Comparison of ENCODE assay signal across 17 cellular contexts in genomic region chr11:92979176-92979575, GRCh38. TPM values are rescaled to one million over a fixed set of nuclear protein-coding genes. Genes with fewer than 3 reads are reported as not detected.
DNase-seq lines count a peak whose midpoint lies in the region; ATAC-seq, FAIRE-seq and TF ChIP-seq lines count a peak whose summit lies in the region.
"Had no signal": no experiment of that assay in that cellular context is flagged by ENCODE, and none has a peak within 500 bp of the region (broad histone marks: within the 10 kb centered on the region; RNA-seq: fewer than 3 reads in every experiment).

No MANE protein-coding gene starts in this region.

- H3K9me3 ChIP-seq in osteoblast (ENCODE audit: low read depth, low read length) (no peaks in the 10 kb centered on the region), SJCRH30 (replicated peaks) (no peaks in the 10 kb centered on the region)

- H3K27me3 Mint-ChIP-seq in chondrocyte (ENCODE audit: low read depth) = no peaks in the 10 kb centered on the region
- H3K27me3 Mint-ChIP-seq in activated CD4-positive, alpha-beta memory T cell treated with anti-CD3 and anti-CD28 coated beads, Interleukin-2, amount 10 ng/mL, durations not matched to agents 7 days and 5 days = peaks cover 3% of the 10 kb centered on the region

- no peak overlapping the region for H3K4me3 Mint-ChIP-seq in chondrocyte (ENCODE audit: unreplicated experiment)
- H3K4me3 Mint-ChIP-seq in activated CD4-positive, alpha-beta memory T cell treated with anti-CD3 and anti-CD28 coated beads, Interleukin-2, amount 10 ng/mL, durations not matched to agents 7 days and 5 days = no peak overlapping the region
- H3K4me3 Mint-ChIP-seq: activated CD8-positive, alpha-beta T cell treated with anti-CD3 and anti-CD28 coated beads, Interleukin-2, amount 10 ng/mL, durations not matched to agents 7 days and 5 days; CD4-positive, alpha-beta memory T cell; neural crest cell; stimulated activated naive CD8-positive, alpha-beta T cell treated with anti-CD3 and anti-CD28 coated beads, Interleukin-15, amount 100 ng/mL, for 72 hours had no signal

- H2AFZ ChIP-seq in osteoblast (ENCODE audit: low read length) = no peak overlapping the region

- CTCF ChIA-PET in activated CD4-positive, alpha-beta memory T cell treated with anti-CD3 and anti-CD28 coated beads, Interleukin-2, amount 10 ng/mL, durations not matched to agents 7 days and 5 days (lab: Charles Lee) = no interaction called here

- no peaks in the 10 kb centered on the region for H3K36me3 ChIP-seq in osteoblast (ENCODE audit: insufficient read depth, low read length)
- no peaks in the 10 kb centered on the region for H3K36me3 ChIP-seq in SJCRH30

- H3K4me1 ChIP-seq in osteoblast (ENCODE audit: insufficient read depth, low read length) (peaks cover 14% of the 10 kb centered on the region), SJCRH30 (no peaks in the 10 kb centered on the region)

- peak; percentile 42 for FAIRE-seq in RCC 7860 (lab: Jason Lieb, UNC)
- FAIRE-seq: A204.1 had no signal

- POLR2A ChIA-PET in activated CD4-positive, alpha-beta memory T cell treated with anti-CD3 and anti-CD28 coated beads, Interleukin-2, amount 10 ng/mL, durations not matched to agents 7 days and 5 days (lab: Charles Lee) = no interaction called here

- H4K20me1 ChIP-seq in osteoblast (ENCODE audit: insufficient read depth, low read length) = no peaks in the 10 kb centered on the region

- H3K9me3 Mint-ChIP-seq in chondrocyte (ENCODE audit: low read depth) = no peaks in the 10 kb centered on the region
- H3K9me3 Mint-ChIP-seq in activated CD4-positive, alpha-beta memory T cell treated with anti-CD3 and anti-CD28 coated beads, Interleukin-2, amount 10 ng/mL, durations not matched to agents 7 days and 5 days = peaks cover 5% of the 10 kb centered on the region
- H3K9me3 Mint-ChIP-seq: CD4-positive, alpha-beta memory T cell had no signal

- H3K27me3 ChIP-seq in osteoblast (ENCODE audit: insufficient read depth, low read length) (peaks cover 3% of the 10 kb centered on the region), SJCRH30 (no peaks in the 10 kb centered on the region)

- H3K27ac Mint-ChIP-seq in chondrocyte (ENCODE audit: unreplicated experiment) = peak overlapping the region; percentile 66
- no peak overlapping the region for H3K27ac Mint-ChIP-seq in activated CD4-positive, alpha-beta memory T cell treated with anti-CD3 and anti-CD28 coated beads, Interleukin-2, amount 10 ng/mL, durations not matched to agents 7 days and 5 days
- H3K27ac Mint-ChIP-seq: activated CD8-positive, alpha-beta T cell treated with anti-CD3 and anti-CD28 coated beads, Interleukin-2, amount 10 ng/mL, durations not matched to agents 7 days and 5 days; CD4-positive, alpha-beta memory T cell; stimulated activated naive CD8-positive, alpha-beta T cell treated with anti-CD3 and anti-CD28 coated beads, Interleukin-15, amount 100 ng/mL, for 72 hours had no signal

- H3K79me2 ChIP-seq in osteoblast (ENCODE audit: insufficient read depth, low read length) = no peaks in the 10 kb centered on the region

- H3K27ac ChIP-seq in osteoblast (ENCODE audit: low read depth, low read length) (no peak overlapping the region), SJCRH30 (no peak overlapping the region)

- peak overlapping the region; percentile 18 for H3K4me2 ChIP-seq in osteoblast (ENCODE audit: insufficient read depth, low read length)

- peak; percentile 90 for DNase-seq in DMS79 (lab: John Stamatoyannopoulos, UW)
- no peak for DNase-seq in DMS79 treated with DMSO at 0.1 percent for 48 hours (lab: John Stamatoyannopoulos, UW)
- DNase-seq in RCC 7860 (ENCODE audit: low spot score) = peak; percentile 48
- no peak for DNase-seq in chondrocyte (ENCODE audit: low spot score)
- peak; percentile 76 for DNase-seq in osteoblast (ENCODE audit: insufficient read length, low spot score, missing footprints)
- no peak for DNase-seq in SJCRH30
- DNase-seq in activated CD4-positive, alpha-beta memory T cell treated with anti-CD3 and anti-CD28 coated beads, Interleukin-2, amount 10 ng/mL, durations not matched to agents 7 days and 5 days = no peak
- DNase-seq: activated CD8-positive, alpha-beta T cell treated with anti-CD3 and anti-CD28 coated beads, Interleukin-2, amount 10 ng/mL, durations not matched to agents 7 days and 5 days; CD4-positive, alpha-beta memory T cell; islet precursor cell; PC-3; retina; stimulated activated naive CD8-positive, alpha-beta T cell treated with anti-CD3 and anti-CD28 coated beads, Interleukin-15, amount 100 ng/mL, for 72 hours had no signal

- H3K4me1 Mint-ChIP-seq in chondrocyte (ENCODE audit: low read depth) = peaks cover 15% of the 10 kb centered on the region
- no peaks in the 10 kb centered on the region for H3K4me1 Mint-ChIP-seq in activated CD4-positive, alpha-beta memory T cell treated with anti-CD3 and anti-CD28 coated beads, Interleukin-2, amount 10 ng/mL, durations not matched to agents 7 days and 5 days
- H3K4me1 Mint-ChIP-seq: CD4-positive, alpha-beta memory T cell; stimulated activated naive CD8-positive, alpha-beta T cell treated with anti-CD3 and anti-CD28 coated beads, Interleukin-15, amount 100 ng/mL, for 72 hours had no signal

- H3K4me3 ChIP-seq in osteoblast (ENCODE audit: insufficient read depth, low read length) = no peak overlapping the region
- H3K4me3 ChIP-seq in SJCRH30 = no peak overlapping the region

- peaks cover 2% of the 10 kb centered on the region for H3K36me3 Mint-ChIP-seq in chondrocyte (ENCODE audit: low read depth)
- no peaks in the 10 kb centered on the region for H3K36me3 Mint-ChIP-seq in activated CD4-positive, alpha-beta memory T cell treated with anti-CD3 and anti-CD28 coated beads, Interleukin-2, amount 10 ng/mL, durations not matched to agents 7 days and 5 days (ENCODE audit: low read depth)
- H3K36me3 Mint-ChIP-seq: CD4-positive, alpha-beta memory T cell had no signal

- no peak for TF ChIP-seq CTCF in chondrocyte (IDR thresholded peaks at IDR 0.05)
- TF ChIP-seq CTCF in osteoblast (IDR thresholded peaks at IDR 0.05; ENCODE audit: extremely low read depth, low read depth, low read length) = no peak

- no peak for ATAC-seq in GM21390 (IDR thresholded peaks at IDR 0.05; ENCODE audit: unreplicated experiment)
- ATAC-seq: activated CD8-positive, alpha-beta T cell treated with anti-CD3 and anti-CD28 coated beads, Interleukin-2, amount 10 ng/mL, durations not matched to agents 7 days and 5 days; PC-3; stimulated activated naive CD8-positive, alpha-beta T cell treated with anti-CD3 and anti-CD28 coated beads, Interleukin-15, amount 100 ng/mL, for 72 hours had no signal

RNA-seq across cellular contexts. Expression of gene MTNR1B, which starts 9.7 kb away (rescaled TPM):
- total RNA-seq in chondrocyte (not detected in 3 replicates), osteoblast (not detected in 2 replicates)
- not detected in 2 replicates for total RNA-seq in SJCRH30 (2014; rRNA removed; shearing (Covaris generic))
- not detected for total RNA-seq in activated CD4-positive, alpha-beta memory T cell treated with anti-CD3 and anti-CD28 coated beads, Interleukin-2, amount 10 ng/mL, durations not matched to agents 7 days and 5 days
- total RNA-seq: activated CD8-positive, alpha-beta T cell treated with anti-CD3 and anti-CD28 coated beads, Interleukin-2, amount 10 ng/mL, durations not matched to agents 7 days and 5 days; CD4-positive, alpha-beta memory T cell; neural crest cell; PC-3; urinary bladder had no signal

Comparison
In these comparisons a context has a peak if more than half of its experiments do, and no peak if none do; other contexts are left out.
1. DNase-seq: peak in DMS79 (single experiment), RCC 7860 (single experiment) and osteoblast (single experiment); none in DMS79 treated with DMSO at 0.1 percent for 48 hours (single experiment), chondrocyte (single experiment), SJCRH30 (0 of 2) and activated CD4-positive, alpha-beta memory T cell treated with anti-CD3 and anti-CD28 coated beads, Interleukin-2, amount 10 ng/mL, durations not matched to agents 7 days and 5 days (single experiment).